In genomic region chr11:92449222-92449621, GRCh38 we compare ENCODE assay signal across 13 cellular contexts.
A peak's percentile ranks its signal among the peaks of the same experiment; 100 is the strongest.
DNase-seq lines count a peak whose midpoint lies in the region; ATAC-seq and TF ChIP-seq lines count a peak whose summit lies in the region.
"Had no signal": no experiment of that assay in that cellular context is flagged by ENCODE, and none has a peak within 500 bp of the region (broad histone marks: within the 10 kb centered on the region; RNA-seq: fewer than 3 reads in every experiment).

No MANE protein-coding gene starts in this region.

- H3K27ac Mint-ChIP-seq in WTC11 = no peak overlapping the region
- H3K27ac Mint-ChIP-seq in neural progenitor cell = peak overlapping the region; percentile 29
- H3K27ac Mint-ChIP-seq in chondrocyte (ENCODE audit: unreplicated experiment) = no peak overlapping the region
- H3K27ac Mint-ChIP-seq: CD4-positive, CD25-positive, alpha-beta regulatory T cell; CD8-positive, alpha-beta memory T cell had no signal

- DNase-seq in NCI-H69 (lab: John Stamatoyannopoulos, UW) (peak; percentile 49), WTC11 (ENCODE audit: low spot score) (no peak), neural progenitor cell (ENCODE audit: low spot score) (peak; percentile 32), dedifferentiated amniotic fluid mesenchymal stem cell (ENCODE audit: extremely low spot score) (no peak), chondrocyte (ENCODE audit: low spot score) (no peak)
- no peak for DNase-seq in activated CD4-positive, alpha-beta T cell treated with anti-CD3 and anti-CD28 coated beads, Interleukin-2, amount 50 U/mL, for 48 hours
- DNase-seq: ACHN; BE2C; C1 segment of cervical spinal cord; CD4-positive, CD25-positive, alpha-beta regulatory T cell; CD8-positive, alpha-beta memory T cell; COR-L47 had no signal

- H3K36me3 Mint-ChIP-seq in WTC11 = no peaks in the 10 kb centered on the region
- H3K36me3 Mint-ChIP-seq in neural progenitor cell = peaks cover 5% of the 10 kb centered on the region
- H3K36me3 Mint-ChIP-seq in chondrocyte (ENCODE audit: low read depth) = no peaks in the 10 kb centered on the region
- H3K36me3 Mint-ChIP-seq: CD4-positive, CD25-positive, alpha-beta regulatory T cell; CD8-positive, alpha-beta memory T cell had no signal

- H3K27me3 Mint-ChIP-seq in WTC11 (ENCODE audit: low read depth) (no peaks in the 10 kb centered on the region), neural progenitor cell (ENCODE audit: insufficient read depth, low read depth) (no peaks in the 10 kb centered on the region), chondrocyte (ENCODE audit: low read depth) (no peaks in the 10 kb centered on the region)
- H3K27me3 Mint-ChIP-seq: CD4-positive, CD25-positive, alpha-beta regulatory T cell; CD8-positive, alpha-beta memory T cell had no signal

- POLR2A ChIA-PET in WTC11 (lab: Charles Lee) = no interaction called here

- peaks cover 23% of the 10 kb centered on the region for H3F3A ChIP-seq in neural progenitor cell (ENCODE audit: low read depth)

- no peaks in the 10 kb centered on the region for H3K27me3 ChIP-seq in neural progenitor cell
- H3K27me3 ChIP-seq: BE2C had no signal

- H3K79me2 ChIP-seq in neural progenitor cell (ENCODE audit: low read depth) = no peaks in the 10 kb centered on the region

- H3K4me1 Mint-ChIP-seq in WTC11 (peaks cover 34% of the 10 kb centered on the region), neural progenitor cell (peaks cover 22% of the 10 kb centered on the region), chondrocyte (ENCODE audit: low read depth) (peaks cover 15% of the 10 kb centered on the region)
- H3K4me1 Mint-ChIP-seq: CD4-positive, CD25-positive, alpha-beta regulatory T cell; CD8-positive, alpha-beta memory T cell had no signal

- H3K4me3 Mint-ChIP-seq in WTC11 = no peak overlapping the region
- no peak overlapping the region for H3K4me3 Mint-ChIP-seq in neural progenitor cell
- no peak overlapping the region for H3K4me3 Mint-ChIP-seq in chondrocyte (ENCODE audit: unreplicated experiment)
- H3K4me3 Mint-ChIP-seq: CD4-positive, CD25-positive, alpha-beta regulatory T cell; CD8-positive, alpha-beta memory T cell had no signal

- no peaks in the 10 kb centered on the region for H3K9me3 ChIP-seq in neural progenitor cell (ENCODE audit: low read depth)
- H3K9me3 ChIP-seq: BE2C, HAP-1 had no signal

- no peak overlapping the region for H2AFZ ChIP-seq in neural progenitor cell (replicated peaks)

- CTCF ChIA-PET in WTC11 (lab: Charles Lee) = interaction anchor here (0.9 kb wide), 1 partner anchor 61 kb away, joined by 4 read pairs; no protein-coding TSS in a partner anchor

- H3K4me3 ChIP-seq in neural progenitor cell = no peak overlapping the region
- H3K4me3 ChIP-seq: HAP-1 had no signal

- ATAC-seq in WTC11 = peak; percentile 68

- peak overlapping the region; percentile 42 for H3K4me2 ChIP-seq in neural progenitor cell

- H3K4me1 ChIP-seq in neural progenitor cell = peaks cover 25% of the 10 kb centered on the region
- H3K4me1 ChIP-seq: HAP-1 had no signal

- H3K9ac ChIP-seq in neural progenitor cell = no peak overlapping the region

- H4K20me1 ChIP-seq in neural progenitor cell (ENCODE audit: low read depth) = no peaks in the 10 kb centered on the region

- H3K9me3 Mint-ChIP-seq in WTC11 = peaks cover 3% of the 10 kb centered on the region; the same call in 1 of the 2 replicates
- peaks cover 2% of the 10 kb centered on the region for H3K9me3 Mint-ChIP-seq in neural progenitor cell
- no peaks in the 10 kb centered on the region for H3K9me3 Mint-ChIP-seq in chondrocyte (ENCODE audit: low read depth)

- H3K36me3 ChIP-seq in neural progenitor cell = no peaks in the 10 kb centered on the region
- H3K36me3 ChIP-seq: BE2C, HAP-1 had no signal

- peak overlapping the region; percentile 55 for H3K27ac ChIP-seq in neural progenitor cell

- no peak for TF ChIP-seq CTCF in WTC11 (IDR thresholded peaks at IDR 0.05)
- no peak for TF ChIP-seq CTCF in neural progenitor cell (IDR thresholded peaks at IDR 0.05)
- no peak for TF ChIP-seq CTCF in chondrocyte (IDR thresholded peaks at IDR 0.05)

TF ChIP-seq in WTC11, 78 proteins besides CTCF, POLR2A, EP300 and RAD21:
- TF ChIP-seq CREM (CRISPR knock-in tag; IDR thresholded peaks at IDR 0.05) (no peak), ZNF416 (CRISPR knock-in tag; IDR thresholded peaks at IDR 0.05) (no peak), ATF3 (CRISPR knock-in tag; conservative IDR thresholded peaks at IDR 0.05) (no peak), ZNF532 (CRISPR knock-in tag; IDR thresholded peaks at IDR 0.05; ENCODE audit: borderline replicate concordance) (no peak), ZNF138 (CRISPR knock-in tag; conservative IDR thresholded peaks at IDR 0.05) (no peak)

Comparison
In these comparisons a context has a peak if more than half of its experiments do, and no peak if none do; other contexts are left out.
1. DNase-seq: peak in NCI-H69 (single experiment) and neural progenitor cell (single experiment); none in WTC11 (single experiment), dedifferentiated amniotic fluid mesenchymal stem cell (single experiment), activated CD4-positive, alpha-beta T cell treated with anti-CD3 and anti-CD28 coated beads, Interleukin-2, amount 50 U/mL, for 48 hours (0 of 2) and chondrocyte (single experiment).